16 cellular contexts compared by ENCODE assay signal in the genomic region with DNA sequence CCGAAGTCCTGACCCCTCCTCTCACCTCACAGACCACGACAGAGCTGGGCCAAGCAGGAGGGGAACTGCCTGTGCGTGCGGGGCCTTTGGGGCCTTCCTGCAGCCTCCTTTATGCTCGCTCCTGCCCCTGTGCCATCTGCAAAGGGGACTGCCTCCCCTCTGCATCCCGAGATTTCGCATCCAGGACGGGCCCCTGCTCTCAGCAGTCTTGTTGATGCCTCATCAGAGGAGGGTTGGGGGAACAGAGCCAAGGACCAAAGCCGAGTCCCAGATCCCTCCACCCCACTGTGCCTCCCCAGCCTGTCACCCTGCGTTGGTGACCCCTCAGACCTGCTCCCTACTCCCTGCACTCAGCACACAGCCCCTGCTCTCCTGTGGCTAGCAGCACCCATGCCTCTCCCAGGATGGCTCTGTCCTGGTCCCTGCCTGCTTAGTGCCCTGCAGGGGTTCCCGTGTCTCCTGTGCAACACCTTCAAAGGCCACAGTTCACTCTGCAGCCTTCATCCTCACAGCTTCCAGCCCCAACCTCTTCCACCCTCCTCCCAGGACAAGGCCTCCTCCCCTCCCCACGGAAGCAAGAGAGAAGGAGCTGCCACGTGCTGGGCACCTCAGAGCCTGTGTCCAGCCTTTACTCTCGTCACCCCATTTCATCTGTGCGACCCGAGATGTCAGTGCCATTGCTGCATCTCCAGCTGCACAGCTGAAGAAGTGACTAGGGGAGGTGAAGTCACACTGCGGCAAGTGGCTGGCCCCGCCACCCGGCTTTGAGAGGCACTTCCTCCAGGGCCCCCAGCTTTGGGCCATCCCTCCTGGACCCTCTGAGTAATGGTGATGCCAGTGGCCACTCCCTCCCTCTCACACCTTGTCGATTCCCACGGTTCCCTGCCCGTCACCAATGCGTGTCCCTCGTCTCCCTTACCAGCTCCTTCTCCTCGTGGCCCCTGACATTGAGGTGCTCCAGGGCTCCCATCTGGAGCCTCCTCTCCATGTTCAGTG.
A peak's percentile ranks its signal among the peaks of the same experiment; 100 is the strongest.
DNase-seq lines count a peak whose midpoint lies in the region; ATAC-seq and TF ChIP-seq lines count a peak whose summit lies in the region.
"Had no signal": no experiment of that assay in that cellular context is flagged by ENCODE, and none has a peak within 500 bp of the region (broad histone marks: within the 10 kb centered on the region; RNA-seq: fewer than 3 reads in every experiment).

No MANE protein-coding gene starts in this region.

- H3K4me1 ChIP-seq in spleen: peaks cover 0 to 23% (median 4%) of the 10 kb centered on the region in 6 donors
- H3K4me1 ChIP-seq: suprapubic skin had no signal

- no peak for TF ChIP-seq POLR2A in spleen (IDR thresholded peaks at IDR 0.05)

- peak overlapping the region in 4 of 8 donors; percentile 66 to 71 (median 70) for H3K27ac ChIP-seq in spleen
- H3K27ac ChIP-seq: 22Rv1, HL-60, SK-N-MC, suprapubic skin had no signal

- H3K4me3 ChIP-seq in spleen: no peak overlapping the region
- H3K4me3 ChIP-seq: SK-N-MC, suprapubic skin had no signal

- H3K27ac Mint-ChIP-seq in activated CD4-positive, alpha-beta memory T cell treated with anti-CD3 and anti-CD28 coated beads, Interleukin-2, amount 10 ng/mL, durations not matched to agents 7 days and 5 days: peak overlapping the region; percentile 33
- no peak overlapping the region for H3K27ac Mint-ChIP-seq in activated CD4-positive, alpha-beta memory T cell treated with anti-CD3 and anti-CD28 coated beads for 36 hours
- no peak overlapping the region for H3K27ac Mint-ChIP-seq in activated T-helper 17 cell treated with anti-CD3 and anti-CD28 coated beads, Interleukin-2, amount 50 U/mL, for 72 hours

- WGBS in spleen, 5 donors: 89 to 94% (median 92%) methylated on average over 25 of the region's 25 CpGs

- H3K27me3 ChIP-seq in spleen (replicated peaks in 1 of 7): no peaks in the 10 kb centered on the region
- H3K27me3 ChIP-seq: suprapubic skin had no signal

- no peaks in the 10 kb centered on the region for H3K9me3 ChIP-seq in spleen
- H3K9me3 ChIP-seq: suprapubic skin had no signal

- no peak overlapping the region for H3K4me3 Mint-ChIP-seq in activated CD4-positive, alpha-beta memory T cell treated with anti-CD3 and anti-CD28 coated beads, Interleukin-2, amount 10 ng/mL, durations not matched to agents 7 days and 5 days
- H3K4me3 Mint-ChIP-seq in activated CD4-positive, alpha-beta memory T cell treated with anti-CD3 and anti-CD28 coated beads for 36 hours: no peak overlapping the region
- H3K4me3 Mint-ChIP-seq in activated T-helper 17 cell treated with anti-CD3 and anti-CD28 coated beads, Interleukin-2, amount 50 U/mL, for 72 hours: no peak overlapping the region
- H3K4me3 Mint-ChIP-seq: CD4-positive, CD25-positive, alpha-beta regulatory T cell had no signal

- intact Hi-C loops in activated CD4-positive, alpha-beta memory T cell treated with anti-CD3 and anti-CD28 coated beads for 36 hours (cut with micrococcal nuclease): no loop called here
- intact Hi-C loops in spleen (cut with DNase I; ENCODE audit: low total_unique reads): no loop called here

- TF ChIP-seq CTCF in spleen (IDR thresholded peaks at IDR 0.05 in 8 of 11, conservative IDR thresholded peaks at IDR 0.05 in 3 of 11): no peak

- peaks cover 0 to 51% (median 24%) of the 10 kb centered on the region in 6 donors for H3K36me3 ChIP-seq in spleen

- no peak for DNase-seq in activated CD4-positive, alpha-beta memory T cell treated with anti-CD3 and anti-CD28 coated beads, Interleukin-2, amount 10 ng/mL, durations not matched to agents 7 days and 5 days
- DNase-seq in activated CD4-positive, alpha-beta memory T cell treated with anti-CD3 and anti-CD28 coated beads for 36 hours: no peak
- DNase-seq in islet precursor cell (peak; percentile 55), spleen (peak; percentile 70), NCI-H1092 treated with DMSO at 0.1 percent for 48 hours (lab: John Stamatoyannopoulos, UW) (no peak), DMS114 treated with DMSO at 0.1 percent for 48 hours (lab: John Stamatoyannopoulos, UW; ENCODE audit: unreplicated experiment) (no peak)
- DNase-seq: Kasumi-1, NCI-H1436, NCI-H446 had no signal

- peaks cover 9% of the 10 kb centered on the region for H3K36me3 Mint-ChIP-seq in activated CD4-positive, alpha-beta memory T cell treated with anti-CD3 and anti-CD28 coated beads, Interleukin-2, amount 10 ng/mL, durations not matched to agents 7 days and 5 days (ENCODE audit: low read depth)
- peaks cover 6% of the 10 kb centered on the region for H3K36me3 Mint-ChIP-seq in activated CD4-positive, alpha-beta memory T cell treated with anti-CD3 and anti-CD28 coated beads for 36 hours
- H3K36me3 Mint-ChIP-seq in activated T-helper 17 cell treated with anti-CD3 and anti-CD28 coated beads, Interleukin-2, amount 50 U/mL, for 72 hours (ENCODE audit: low read depth): no peaks in the 10 kb centered on the region

- POLR2A ChIA-PET in activated CD4-positive, alpha-beta memory T cell treated with anti-CD3 and anti-CD28 coated beads, Interleukin-2, amount 10 ng/mL, durations not matched to agents 7 days and 5 days (lab: Charles Lee): no interaction called here
- POLR2A ChIA-PET in activated CD4-positive, alpha-beta memory T cell treated with anti-CD3 and anti-CD28 coated beads for 36 hours (lab: Charles Lee): no interaction called here

- peak; percentile 19 for ATAC-seq in activated T-helper 17 cell treated with anti-CD3 and anti-CD28 coated beads, Interleukin-2, amount 50 U/mL, for 72 hours (replicated peaks)
- ATAC-seq in GM21619 (IDR thresholded peaks at IDR 0.05; ENCODE audit: unreplicated experiment): no peak

- H3K9me3 Mint-ChIP-seq in activated CD4-positive, alpha-beta memory T cell treated with anti-CD3 and anti-CD28 coated beads, Interleukin-2, amount 10 ng/mL, durations not matched to agents 7 days and 5 days: no peaks in the 10 kb centered on the region
- no peaks in the 10 kb centered on the region for H3K9me3 Mint-ChIP-seq in activated CD4-positive, alpha-beta memory T cell treated with anti-CD3 and anti-CD28 coated beads for 36 hours
- no peaks in the 10 kb centered on the region for H3K9me3 Mint-ChIP-seq in activated T-helper 17 cell treated with anti-CD3 and anti-CD28 coated beads, Interleukin-2, amount 50 U/mL, for 72 hours

- H3K4me1 Mint-ChIP-seq in activated CD4-positive, alpha-beta memory T cell treated with anti-CD3 and anti-CD28 coated beads, Interleukin-2, amount 10 ng/mL, durations not matched to agents 7 days and 5 days: peaks cover 12% of the 10 kb centered on the region
- no peaks in the 10 kb centered on the region for H3K4me1 Mint-ChIP-seq in activated CD4-positive, alpha-beta memory T cell treated with anti-CD3 and anti-CD28 coated beads for 36 hours (ENCODE audit: low read depth)
- H3K4me1 Mint-ChIP-seq in activated T-helper 17 cell treated with anti-CD3 and anti-CD28 coated beads, Interleukin-2, amount 50 U/mL, for 72 hours: no peaks in the 10 kb centered on the region

- H3K27me3 Mint-ChIP-seq in activated CD4-positive, alpha-beta memory T cell treated with anti-CD3 and anti-CD28 coated beads, Interleukin-2, amount 10 ng/mL, durations not matched to agents 7 days and 5 days: no peaks in the 10 kb centered on the region
- no peaks in the 10 kb centered on the region for H3K27me3 Mint-ChIP-seq in activated CD4-positive, alpha-beta memory T cell treated with anti-CD3 and anti-CD28 coated beads for 36 hours
- no peaks in the 10 kb centered on the region for H3K27me3 Mint-ChIP-seq in activated T-helper 17 cell treated with anti-CD3 and anti-CD28 coated beads, Interleukin-2, amount 50 U/mL, for 72 hours
- H3K27me3 Mint-ChIP-seq: CD4-positive, CD25-positive, alpha-beta regulatory T cell had no signal

- CTCF ChIA-PET in activated CD4-positive, alpha-beta memory T cell treated with anti-CD3 and anti-CD28 coated beads, Interleukin-2, amount 10 ng/mL, durations not matched to agents 7 days and 5 days (lab: Charles Lee): no interaction called here
- CTCF ChIA-PET in activated CD4-positive, alpha-beta memory T cell treated with anti-CD3 and anti-CD28 coated beads for 36 hours (lab: Charles Lee): no interaction called here

Comparison
In these comparisons a context has a peak if more than half of its experiments do, and no peak if none do; other contexts are left out.
1. DNase-seq: peak in islet precursor cell (single experiment) and spleen (single experiment); none in activated CD4-positive, alpha-beta memory T cell treated with anti-CD3 and anti-CD28 coated beads, Interleukin-2, amount 10 ng/mL, durations not matched to agents 7 days and 5 days (single experiment), activated CD4-positive, alpha-beta memory T cell treated with anti-CD3 and anti-CD28 coated beads for 36 hours (single experiment), NCI-H1092 treated with DMSO at 0.1 percent for 48 hours (single experiment) and DMS114 treated with DMSO at 0.1 percent for 48 hours (single experiment).